In the genomic region with DNA sequence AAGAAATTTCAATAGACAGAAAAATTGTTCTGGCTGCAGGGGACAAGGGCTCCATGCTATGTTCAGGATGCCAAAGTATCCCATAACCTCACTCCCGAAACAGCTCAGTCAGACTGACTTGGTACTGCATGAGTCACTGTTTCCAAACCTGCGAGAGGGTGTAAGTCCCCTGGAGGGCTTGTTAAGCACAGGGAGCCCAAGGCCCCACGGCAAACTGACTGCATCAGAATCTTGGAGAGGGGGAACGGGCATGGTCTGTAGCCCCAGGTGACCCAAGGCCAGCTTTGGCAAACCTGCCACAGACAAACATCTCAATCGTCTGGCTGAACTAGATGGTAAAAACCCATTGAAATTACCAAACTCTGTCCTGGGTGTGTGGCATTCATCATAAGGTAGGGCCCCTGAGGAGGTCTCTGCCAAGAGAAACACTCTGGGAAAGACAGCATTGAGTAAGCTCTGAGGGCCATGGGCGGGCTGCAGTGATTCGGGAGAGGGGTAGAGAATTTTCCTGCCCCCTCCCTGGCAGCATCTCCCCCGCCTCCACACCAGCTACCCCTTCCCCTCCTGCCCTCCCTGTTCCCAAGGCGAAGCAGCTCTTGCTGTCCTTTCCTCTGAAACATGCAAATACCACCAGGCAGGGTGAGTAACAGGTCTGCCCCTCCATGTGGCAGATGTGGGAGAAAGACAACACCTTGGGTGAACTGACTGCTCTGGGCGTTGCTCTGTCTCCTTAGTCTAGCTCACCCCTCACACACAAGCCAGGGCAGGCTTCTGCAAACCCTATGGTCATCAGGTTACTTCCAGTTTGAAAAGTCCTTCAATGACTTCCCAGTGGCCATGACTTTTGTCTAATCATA, we compare ENCODE assay signal across 16 cellular contexts.
DNase-seq lines count a peak whose midpoint lies in the region; ATAC-seq and TF ChIP-seq lines count a peak whose summit lies in the region.
"Had no signal": no experiment of that assay in that cellular context is flagged by ENCODE, and none has a peak within 500 bp of the region (broad histone marks: within the 10 kb centered on the region; RNA-seq: fewer than 3 reads in every experiment).

No MANE protein-coding gene starts in this region.

- peak in 3 of 4 donors; percentile 55 to 73 (median 62) for ATAC-seq in heart left ventricle
- no peak for ATAC-seq in GM19397 (IDR thresholded peaks at IDR 0.05; ENCODE audit: unreplicated experiment)
- ATAC-seq in GM21526 (IDR thresholded peaks at IDR 0.05; ENCODE audit: low FRiP score, unreplicated experiment): no peak
- ATAC-seq: body of pancreas, upper lobe of right lung had no signal

- H3K27me3 ChIP-seq in heart left ventricle (no peaks in the 10 kb centered on the region), adipocyte (replicated peaks; ENCODE audit: control insufficient read depth, insufficient read depth, low read length) (peaks cover 5% of the 10 kb centered on the region)
- H3K27me3 ChIP-seq: body of pancreas, upper lobe of right lung had no signal

- WGBS in heart left ventricle, 4 donors: 61 to 79% (median 79%) methylated on average over 9 to 10 of the region's 10 CpGs

- H3K9me3 ChIP-seq in heart left ventricle: no peaks in the 10 kb centered on the region
- H3K9me3 ChIP-seq in adipocyte (ENCODE audit: control insufficient read depth, low read length): peaks cover 3% of the 10 kb centered on the region
- H3K9me3 ChIP-seq: body of pancreas, upper lobe of right lung had no signal

- TF ChIP-seq POLR2A in heart left ventricle (IDR thresholded peaks at IDR 0.05): no peak

- H3K9ac ChIP-seq in adipocyte (ENCODE audit: low read length): no peak overlapping the region

- no peak for DNase-seq in heart left ventricle
- DNase-seq in cardiac septum (ENCODE audit: low spot score): no peak
- DNase-seq in adipocyte (ENCODE audit: low read depth): peak; percentile 90
- peak; percentile 52 for DNase-seq in hepatic stellate cell (ENCODE audit: low spot score)
- DNase-seq in stimulated activated CD4-positive, alpha-beta T cell treated with anti-CD3 and anti-CD28 coated beads, Interleukin-15, amount 100 ng/mL, for 24 hours: no peak
- DNase-seq in NCI-H2171 (lab: John Stamatoyannopoulos, UW): no peak
- DNase-seq: activated CD8-positive, alpha-beta memory T cell treated with anti-CD3 and anti-CD28 coated beads, Interleukin-2, amount 50 U/mL, for 4 hours; body of pancreas; HFFc6; midbrain; NCI-H146; retina; upper lobe of right lung had no signal

- H3K36me3 ChIP-seq in heart left ventricle: no peaks in the 10 kb centered on the region
- H3K36me3 ChIP-seq in adipocyte (ENCODE audit: control insufficient read depth, insufficient read depth, low read length, severe bottlenecking): no peaks in the 10 kb centered on the region
- H3K36me3 ChIP-seq: upper lobe of right lung had no signal

- H3K4me3 ChIP-seq in heart left ventricle (no peak overlapping the region), adipocyte (ENCODE audit: low read length) (no peak overlapping the region)
- H3K4me3 ChIP-seq: body of pancreas, upper lobe of right lung had no signal

- H3K4me1 ChIP-seq in heart left ventricle: no peaks in the 10 kb centered on the region
- H3K4me1 ChIP-seq in adipocyte (ENCODE audit: control insufficient read depth, insufficient read depth, low read length): no peaks in the 10 kb centered on the region
- H3K4me1 ChIP-seq: upper lobe of right lung had no signal

- intact Hi-C loops in heart left ventricle (cut with DNase I): no loop called here
- intact Hi-C loops in cardiac septum (cut with DNase I): no loop called here

- no peak for TF ChIP-seq CTCF in heart left ventricle (IDR thresholded peaks at IDR 0.05)

- H3K27ac ChIP-seq in heart left ventricle: no peak overlapping the region
- H3K27ac ChIP-seq: body of pancreas, HL-60, upper lobe of right lung had no signal

Comparison
In these comparisons a context has a peak if more than half of its experiments do, and no peak if none do; other contexts are left out.
1. ATAC-seq: peak in heart left ventricle (3 of 4); none in GM19397 (single experiment) and GM21526 (single experiment).
2. DNase-seq: peak in adipocyte (single experiment) and hepatic stellate cell (single experiment); none in heart left ventricle (0 of 5), cardiac septum (single experiment), stimulated activated CD4-positive, alpha-beta T cell treated with anti-CD3 and anti-CD28 coated beads, Interleukin-15, amount 100 ng/mL, for 24 hours (single experiment) and NCI-H2171 (single experiment).